ENCODE assay signal across 17 cellular contexts in genomic region chr2:23698733-23699391, GRCh38.
DNase-seq lines count a peak whose midpoint lies in the region; ATAC-seq and TF ChIP-seq lines count a peak whose summit lies in the region.
"Had no signal": no experiment of that assay in that cellular context is flagged by ENCODE, and none has a peak within 500 bp of the region (broad histone marks: within the 10 kb centered on the region; RNA-seq: fewer than 3 reads in every experiment).

No MANE protein-coding gene starts in this region.

- H3K4me1 ChIP-seq in H9 (ENCODE audit: insufficient read depth, low read length), result no peaks in the 10 kb centered on the region
- peaks cover 5% of the 10 kb centered on the region for H3K4me1 ChIP-seq in osteoblast (ENCODE audit: insufficient read depth, low read length)
- H3K4me1 ChIP-seq: breast epithelium had no signal

- H2BK12ac ChIP-seq in H9 (ENCODE audit: insufficient read length, low read depth, low read length), result no peak overlapping the region

- peak; percentile 39 for DNase-seq in H9
- peak; percentile 12 for DNase-seq in SK-N-DZ (ENCODE audit: low spot score)
- DNase-seq in ecto neural progenitor cell (ENCODE audit: low spot score), result peak; percentile 33
- peak; percentile 85 for DNase-seq in osteoblast (ENCODE audit: insufficient read length, low spot score, missing footprints)
- no peak for DNase-seq in activated T-cell treated with anti-CD3 and anti-CD28 coated beads, Interleukin-2, amount 50 U/mL, for 72 hours
- DNase-seq in SW480 (ENCODE audit: low spot score), result no peak
- no peak for DNase-seq in T-cell
- DNase-seq in activated naive CD4-positive, alpha-beta T cell treated with anti-CD3 and anti-CD28 coated beads for 36 hours, result no peak
- DNase-seq: activated CD4-positive, alpha-beta T cell treated with anti-CD3 and anti-CD28 coated beads, Interleukin-2, amount 50 U/mL, for 1 hour; activated effector memory CD4-positive, alpha-beta T cell treated with Interleukin-2 at 50 U/mL for 16 hours; DMS79 treated with DMSO at 0.1 percent for 48 hours; NCI-H2081 had no signal

- ATAC-seq in activated T-cell treated with anti-CD3 and anti-CD28 coated beads, Interleukin-2, amount 50 U/mL, for 72 hours (replicated peaks in 1 of 2), result no peak
- no peak for ATAC-seq in T-cell (replicated peaks in 1 of 4)
- ATAC-seq: esophagus mucosa, sciatic nerve had no signal

- no peaks in the 10 kb centered on the region for H3K79me1 ChIP-seq in H9 (ENCODE audit: insufficient read depth, low read depth, low read length, poor library complexity, severe bottlenecking)

- no peak overlapping the region for H3K56ac ChIP-seq in H9 (ENCODE audit: insufficient read length, low read depth, low read length)

- no peak overlapping the region for H3K9ac ChIP-seq in H9 (ENCODE audit: extremely low read depth, insufficient read length, low read length)
- H3K9ac ChIP-seq: KMS-11 had no signal

- H3K27ac ChIP-seq in H9 (ENCODE audit: insufficient read length, low read depth, low read length) (no peak overlapping the region), osteoblast (ENCODE audit: low read depth, low read length) (no peak overlapping the region)
- H3K27ac ChIP-seq: breast epithelium, KMS-11 had no signal

- H3K4me3 Mint-ChIP-seq in H9 (no peak overlapping the region), T-cell (no peak overlapping the region)
- no peak overlapping the region for H3K4me3 Mint-ChIP-seq in activated T-cell treated with anti-CD3 and anti-CD28 coated beads, Interleukin-2, amount 50 U/mL, for 72 hours
- no peak overlapping the region for H3K4me3 Mint-ChIP-seq in activated naive CD4-positive, alpha-beta T cell treated with anti-CD3 and anti-CD28 coated beads for 36 hours
- H3K4me3 Mint-ChIP-seq: B cell had no signal

- H3K27ac Mint-ChIP-seq in H9 (no peak overlapping the region), T-cell (no peak overlapping the region)
- H3K27ac Mint-ChIP-seq in activated T-cell treated with anti-CD3 and anti-CD28 coated beads, Interleukin-2, amount 50 U/mL, for 72 hours, result no peak overlapping the region
- no peak overlapping the region for H3K27ac Mint-ChIP-seq in activated naive CD4-positive, alpha-beta T cell treated with anti-CD3 and anti-CD28 coated beads for 36 hours
- H3K27ac Mint-ChIP-seq: B cell had no signal

- H3K18ac ChIP-seq in H9 (ENCODE audit: insufficient read length, low read depth, low read length), result no peak overlapping the region

- no peaks in the 10 kb centered on the region for H3K27me3 ChIP-seq in H9 (ENCODE audit: insufficient read depth, low read length)
- H3K27me3 ChIP-seq in osteoblast (ENCODE audit: insufficient read depth, low read length), result no peaks in the 10 kb centered on the region
- H3K27me3 ChIP-seq: breast epithelium had no signal

- H3K9me3 Mint-ChIP-seq in H9, result peaks cover 7% of the 10 kb centered on the region in 2 experiments; a peak in 3 of 5 replicates
- H3K9me3 Mint-ChIP-seq in activated T-cell treated with anti-CD3 and anti-CD28 coated beads, Interleukin-2, amount 50 U/mL, for 72 hours, result no peaks in the 10 kb centered on the region
- no peaks in the 10 kb centered on the region for H3K9me3 Mint-ChIP-seq in T-cell
- no peaks in the 10 kb centered on the region for H3K9me3 Mint-ChIP-seq in activated naive CD4-positive, alpha-beta T cell treated with anti-CD3 and anti-CD28 coated beads for 36 hours

- no peak overlapping the region for H4K91ac ChIP-seq in H9 (ENCODE audit: insufficient read length, low read depth, low read length)

- H3K4me2 ChIP-seq in H9 (ENCODE audit: insufficient read depth, insufficient read length, low read length) (no peak overlapping the region), osteoblast (ENCODE audit: insufficient read depth, low read length) (no peak overlapping the region)
- H3K4me2 ChIP-seq: KMS-11 had no signal

- H4K20me1 ChIP-seq in H9 (ENCODE audit: control insufficient read depth, insufficient read depth, insufficient read length), result no peaks in the 10 kb centered on the region
- peaks cover 6% of the 10 kb centered on the region for H4K20me1 ChIP-seq in osteoblast (ENCODE audit: insufficient read depth, low read length)

- no peak overlapping the region for H2BK120ac ChIP-seq in H9 (ENCODE audit: low read depth, low read length, poor library complexity, severe bottlenecking)

- no peak overlapping the region for H2BK5ac ChIP-seq in H9 (ENCODE audit: insufficient read length, low read length)

- H2BK15ac ChIP-seq in H9 (ENCODE audit: low read depth, low read length), result no peak overlapping the region

- H3K4me1 Mint-ChIP-seq in H9 (peaks cover 3 to 8% of the 10 kb centered on the region in 2 experiments; a peak in 2 of 4 replicates), T-cell (peaks cover 0 to 19% (median 0%) of the 10 kb centered on the region in 3 donors)
- no peaks in the 10 kb centered on the region for H3K4me1 Mint-ChIP-seq in activated T-cell treated with anti-CD3 and anti-CD28 coated beads, Interleukin-2, amount 50 U/mL, for 72 hours (ENCODE audit: low read depth)
- H3K4me1 Mint-ChIP-seq in activated naive CD4-positive, alpha-beta T cell treated with anti-CD3 and anti-CD28 coated beads for 36 hours (ENCODE audit: low read depth), result no peaks in the 10 kb centered on the region
- H3K4me1 Mint-ChIP-seq: B cell had no signal

- H2AK5ac ChIP-seq in H9 (ENCODE audit: insufficient read length, low read length), result no peak overlapping the region

- no peaks in the 10 kb centered on the region for H3K23me2 ChIP-seq in H9 (ENCODE audit: insufficient read length, low read depth, low read length, poor library complexity, severe bottlenecking)

- POLR2A ChIA-PET in T-cell (lab: Charles Lee), result no interaction called here

- no peak overlapping the region for H3K4me3 ChIP-seq in osteoblast (ENCODE audit: insufficient read depth, low read length)
- H3K4me3 ChIP-seq: breast epithelium had no signal

- CTCF ChIA-PET in T-cell (lab: Charles Lee), result no interaction called here
- CTCF ChIA-PET in activated naive CD4-positive, alpha-beta T cell treated with anti-CD3 and anti-CD28 coated beads for 36 hours (lab: Charles Lee), result no interaction called here

- H3K14ac ChIP-seq in H9 (ENCODE audit: insufficient read depth, low read length), result no peak overlapping the region

- no peaks in the 10 kb centered on the region for H3K9me3 ChIP-seq in H9 (ENCODE audit: control insufficient read depth, low read depth, low read length)
- H3K9me3 ChIP-seq in osteoblast (ENCODE audit: low read depth, low read length), result no peaks in the 10 kb centered on the region
- H3K9me3 ChIP-seq: breast epithelium had no signal

- H3K4ac ChIP-seq in H9 (ENCODE audit: low read depth, low read length), result no peak overlapping the region

- no peak overlapping the region for H3T11ph ChIP-seq in H9 (ENCODE audit: low read length)

- H3K23ac ChIP-seq in H9 (ENCODE audit: insufficient read length, low read depth, low read length), result no peak overlapping the region

- no peak overlapping the region for H4K5ac ChIP-seq in H9 (ENCODE audit: insufficient read length, low read depth, low read length)

- H3K36me3 ChIP-seq in osteoblast (ENCODE audit: insufficient read depth, low read length), result no peaks in the 10 kb centered on the region
- H3K36me3 ChIP-seq: breast epithelium had no signal

- H3K27me3 Mint-ChIP-seq in H9 (ENCODE audit: low read depth) (no peaks in the 10 kb centered on the region), T-cell (no peaks in the 10 kb centered on the region)
- H3K27me3 Mint-ChIP-seq in activated T-cell treated with anti-CD3 and anti-CD28 coated beads, Interleukin-2, amount 50 U/mL, for 72 hours (ENCODE audit: low read depth), result no peaks in the 10 kb centered on the region
- H3K27me3 Mint-ChIP-seq in activated naive CD4-positive, alpha-beta T cell treated with anti-CD3 and anti-CD28 coated beads for 36 hours (ENCODE audit: low read depth), result no peaks in the 10 kb centered on the region
- H3K27me3 Mint-ChIP-seq: B cell had no signal

- no peaks in the 10 kb centered on the region for H3K79me2 ChIP-seq in H9 (ENCODE audit: insufficient read depth, low read length)
- no peaks in the 10 kb centered on the region for H3K79me2 ChIP-seq in osteoblast (ENCODE audit: insufficient read depth, low read length)

- no peak overlapping the region for H2BK20ac ChIP-seq in H9 (ENCODE audit: low read depth, low read length, poor library complexity, severe bottlenecking)

- no CpG with 5 or more reads among the region's 15 CpGs for WGBS in H9 (ENCODE audit: extremely low coverage, insufficient read length, low lambda C conversion rate)

- no peak overlapping the region for H2AFZ ChIP-seq in H9 (ENCODE audit: low read length)
- H2AFZ ChIP-seq in osteoblast (ENCODE audit: low read length), result no peak overlapping the region

- H4K8ac ChIP-seq in H9 (replicated peaks; ENCODE audit: insufficient read length, low read depth, low read length), result no peak overlapping the region

- TF ChIP-seq CTCF in H9 (conservative IDR thresholded peaks at IDR 0.05) (no peak), osteoblast (IDR thresholded peaks at IDR 0.05; ENCODE audit: extremely low read depth, low read depth, low read length) (no peak)

- H3K36me3 Mint-ChIP-seq in H9 (ENCODE audit: insufficient read depth in 1 of 3, low read depth in 3 of 3) (peaks cover 11 to 14% (median 13%) of the 10 kb centered on the region in 3 experiments), T-cell (peaks cover 28% of the 10 kb centered on the region)
- H3K36me3 Mint-ChIP-seq in activated T-cell treated with anti-CD3 and anti-CD28 coated beads, Interleukin-2, amount 50 U/mL, for 72 hours (ENCODE audit: insufficient read depth in 2 of 2), result peaks cover 0 to 3% of the 10 kb centered on the region in 2 donors
- peaks cover 4% of the 10 kb centered on the region for H3K36me3 Mint-ChIP-seq in activated naive CD4-positive, alpha-beta T cell treated with anti-CD3 and anti-CD28 coated beads for 36 hours (ENCODE audit: low read depth)

- intact Hi-C loops in activated naive CD4-positive, alpha-beta T cell treated with anti-CD3 and anti-CD28 coated beads for 36 hours (cut with micrococcal nuclease), result no loop called here

Comparison
In these comparisons a context has a peak if more than half of its experiments do, and no peak if none do; other contexts are left out.
1. DNase-seq: peak in H9 (single experiment), SK-N-DZ (single experiment), ecto neural progenitor cell (single experiment) and osteoblast (single experiment); none in activated T-cell treated with anti-CD3 and anti-CD28 coated beads, Interleukin-2, amount 50 U/mL, for 72 hours (0 of 2), SW480 (single experiment), T-cell (0 of 34) and activated naive CD4-positive, alpha-beta T cell treated with anti-CD3 and anti-CD28 coated beads for 36 hours (single experiment).